In genomic region chr6:165805067-165805525, GRCh38 we compare ENCODE assay signal across 1 cellular context.
TF ChIP-seq lines count a peak whose summit lies in the region.

No MANE protein-coding gene starts in this region.

TF ChIP-seq in GM23338, 12 proteins besides CTCF, POLR2A, EP300 and RAD21 (continued from another document):
- no peak for TF ChIP-seq ZNF462 (CRISPR knock-in tag; IDR thresholded peaks at IDR 0.05)
- TF ChIP-seq ETS1 (IDR thresholded peaks at IDR 0.05): no peak
- no peak for TF ChIP-seq ZNF114 (CRISPR knock-in tag; IDR thresholded peaks at IDR 0.05)
- no peak for TF ChIP-seq NANOG (IDR thresholded peaks at IDR 0.05; ENCODE audit: borderline replicate concordance)
- TF ChIP-seq ZNF331 (CRISPR knock-in tag; IDR thresholded peaks at IDR 0.05; ENCODE audit: low read depth): no peak
- TF ChIP-seq REST (IDR thresholded peaks at IDR 0.05; ENCODE audit: unreplicated experiment): no peak
- no peak for TF ChIP-seq CREB1 (CRISPR knock-in tag; IDR thresholded peaks at IDR 0.05; ENCODE audit: low read depth)
- TF ChIP-seq EZH2phosphoT487 (IDR thresholded peaks at IDR 0.05; ENCODE audit: unreplicated experiment): no peak
- no peak for TF ChIP-seq STAT1 (IDR thresholded peaks at IDR 0.05; ENCODE audit: unreplicated experiment)
- TF ChIP-seq JUNB (IDR thresholded peaks at IDR 0.05; ENCODE audit: unreplicated experiment): no peak
